ENCODE assay signal across 2 cellular contexts in genomic region chr17:44122825-44123355, GRCh38.
TF ChIP-seq lines count a peak whose summit lies in the region.

No MANE protein-coding gene starts in this region.

TF ChIP-seq in GM12891, 5 proteins besides CTCF, POLR2A, EP300 and RAD21:
- TF ChIP-seq PAX5 (IDR thresholded peaks at IDR 0.05; ENCODE audit: insufficient read depth, low read length, severe bottlenecking): no peak
- no peak for TF ChIP-seq TAF1 (IDR thresholded peaks at IDR 0.05; ENCODE audit: low read depth, low read length)
- TF ChIP-seq POLR2AphosphoS5 (IDR thresholded peaks at IDR 0.05; ENCODE audit: low read depth, low read length): no peak
- TF ChIP-seq POU2F2 (IDR thresholded peaks at IDR 0.05; ENCODE audit: low read depth, low read length): no peak
- no peak for TF ChIP-seq SPI1 (IDR thresholded peaks at IDR 0.05; ENCODE audit: low read depth, low read length)
TF ChIP-seq in GM12891: peak in this region for 0.

TF ChIP-seq in H1, 55 proteins besides CTCF, POLR2A, EP300 and RAD21:
- TF ChIP-seq YY1 (IDR thresholded peaks at IDR 0.05; ENCODE audit: low read depth, low read length) (no peak), GTF2F1 (IDR thresholded peaks at IDR 0.05; ENCODE audit: borderline replicate concordance, low read depth, low read length) (no peak), KDM5A (IDR thresholded peaks at IDR 0.05; ENCODE audit: low read length) (no peak), NANOG (IDR thresholded peaks at IDR 0.05; ENCODE audit: insufficient read depth, low read depth, low read length, poor library complexity, severe bottlenecking) (no peak), ATF2 (IDR thresholded peaks at IDR 0.05; ENCODE audit: low read length) (no peak), CREB1 (IDR thresholded peaks at IDR 0.05) (no peak), HDAC2 (IDR thresholded peaks at IDR 0.05; ENCODE audit: borderline replicate concordance in 1 of 2, low read depth in 2 of 2, low read length in 2 of 2) (no peak), CHD7 (IDR thresholded peaks at IDR 0.05; ENCODE audit: insufficient replicate concordance, low read length) (no peak), BACH1 (IDR thresholded peaks at IDR 0.05; ENCODE audit: low read length) (no peak), JUN (IDR thresholded peaks at IDR 0.05; ENCODE audit: low read depth, low read length) (no peak), RXRA (IDR thresholded peaks at IDR 0.05; ENCODE audit: insufficient read depth, low read depth, low read length) (no peak), MAX (IDR thresholded peaks at IDR 0.05) (no peak), SIN3A (conservative IDR thresholded peaks at IDR 0.05 in 1 of 2, IDR thresholded peaks at IDR 0.05 in 1 of 2; ENCODE audit: low read depth in 1 of 2, low read length in 2 of 2) (no peak; a peak in 2 of 4 replicates), KDM1A (IDR thresholded peaks at IDR 0.05; ENCODE audit: borderline replicate concordance, low read length) (no peak), GABPA (IDR thresholded peaks at IDR 0.05; ENCODE audit: borderline replicate concordance, insufficient read depth, low read length) (no peak), RBBP5 (IDR thresholded peaks at IDR 0.05; ENCODE audit: borderline replicate concordance, low read depth, low read length) (no peak)
